Comparison of ENCODE assay signal across 9 cellular contexts in genomic region chr5:132429451-132430440, GRCh38.
DNase-seq lines count a peak whose midpoint lies in the region; ATAC-seq and TF ChIP-seq lines count a peak whose summit lies in the region.
"Had no signal": no experiment of that assay in that cellular context is flagged by ENCODE, and none has a peak within 500 bp of the region (broad histone marks: within the 10 kb centered on the region; RNA-seq: fewer than 3 reads in every experiment).

No MANE protein-coding gene starts in this region.

- in situ Hi-C loops in transverse colon (cut with MboI; ENCODE audit: low pct_ligation_motif_present in 1 of 4, low pct_unique_long_range_greater_than_20kb in 1 of 4, low sequenced_read_pairs in 3 of 4) = loop anchor here in 1 of 4 donors (10.0 kb wide), 1 partner anchor 45 kb away; no protein-coding TSS in a partner anchor

- H3K36me3 Mint-ChIP-seq in activated T-cell treated with anti-CD3 and anti-CD28 coated beads, Interleukin-2, amount 50 U/mL, for 24 hours (ENCODE audit: low read depth) = peaks cover 52% of the 10 kb centered on the region
- peaks cover 26% of the 10 kb centered on the region for H3K36me3 Mint-ChIP-seq in activated T-cell treated with anti-CD3 and anti-CD28 coated beads, Interleukin-2, amount 50 U/mL, for 4 hours (ENCODE audit: insufficient read depth)
- peaks cover 20% of the 10 kb centered on the region for H3K36me3 Mint-ChIP-seq in activated B cell treated with CpG ODN at 0.5 μM for 24 hours (ENCODE audit: low read depth)
- peaks cover 54% of the 10 kb centered on the region for H3K36me3 Mint-ChIP-seq in activated T-helper 2 cell treated with anti-CD3 and anti-CD28 coated beads, Interferon-gamma antibody, Interleukin-2, Interleukin-4, amounts not matched to agents 10 μg/mL and 5 μg/mL and 100 μg/mL, durations not matched to agents 14 hours and 24 hours and 36 hours (ENCODE audit: low read depth)

- no peaks in the 10 kb centered on the region for H3K27me3 ChIP-seq in left lung
- no peaks in the 10 kb centered on the region for H3K27me3 ChIP-seq in transverse colon

- no peak for TF ChIP-seq POLR2A in transverse colon (IDR thresholded peaks at IDR 0.05)

- WGBS in transverse colon (ENCODE audit: low coverage in 1 of 2), 2 donors = 56 to 66% methylated on average over 4 to 6 of the region's 6 CpGs

- no peak for TF ChIP-seq EP300 in transverse colon (IDR thresholded peaks at IDR 0.05; ENCODE audit: low read depth)

- no peak for TF ChIP-seq CTCF in activated B cell treated with CpG ODN at 0.5 μM for 24 hours (IDR thresholded peaks at IDR 0.05)
- TF ChIP-seq CTCF in left lung (IDR thresholded peaks at IDR 0.05) = no peak
- TF ChIP-seq CTCF in transverse colon (IDR thresholded peaks at IDR 0.05) = no peak

- POLR2A ChIA-PET in activated B cell treated with CpG ODN at 0.5 μM for 24 hours (lab: Charles Lee) = interaction anchor here (0.6 to 11.6 kb wide), 6 partner anchors 9 to 72 kb away, joined by 3 to 461 read pairs (median 78); partner anchors contain the start of gene IRF1

- no peaks in the 10 kb centered on the region for H3K9me3 Mint-ChIP-seq in activated T-cell treated with anti-CD3 and anti-CD28 coated beads, Interleukin-2, amount 50 U/mL, for 24 hours
- H3K9me3 Mint-ChIP-seq in activated T-cell treated with anti-CD3 and anti-CD28 coated beads, Interleukin-2, amount 50 U/mL, for 4 hours = no peaks in the 10 kb centered on the region
- H3K9me3 Mint-ChIP-seq in activated B cell treated with CpG ODN at 0.5 μM for 24 hours = no peaks in the 10 kb centered on the region
- no peaks in the 10 kb centered on the region for H3K9me3 Mint-ChIP-seq in activated T-helper 2 cell treated with anti-CD3 and anti-CD28 coated beads, Interferon-gamma antibody, Interleukin-2, Interleukin-4, amounts not matched to agents 10 μg/mL and 5 μg/mL and 100 μg/mL, durations not matched to agents 14 hours and 24 hours and 36 hours

- H3K9me3 ChIP-seq in left lung = no peaks in the 10 kb centered on the region
- no peaks in the 10 kb centered on the region for H3K9me3 ChIP-seq in transverse colon

- H3K4me1 ChIP-seq in left lung (peaks cover 43 to 95% of the 10 kb centered on the region in 2 donors), transverse colon (peaks cover 71 to 98% (median 85%) of the 10 kb centered on the region in 4 donors)

- CTCF ChIA-PET in activated B cell treated with CpG ODN at 0.5 μM for 24 hours (lab: Charles Lee) = interaction anchor here (1.1 to 2.2 kb wide), 3 partner anchors 18 to 97 kb away, joined by 3 to 6 read pairs (median 5); partner anchors contain the start of gene IRF1

- peak; percentile 22 for DNase-seq in activated T-cell treated with anti-CD3 and anti-CD28 coated beads, Interleukin-2, amount 50 U/mL, for 24 hours
- no peak for DNase-seq in activated T-cell treated with anti-CD3 and anti-CD28 coated beads, Interleukin-2, amount 50 U/mL, for 4 hours
- DNase-seq in activated B cell treated with CpG ODN at 0.5 μM for 24 hours (no peak), left lung (no peak), transverse colon (no peak), NAMALWA (ENCODE audit: low spot score) (no peak)
- DNase-seq in activated T-helper 2 cell treated with anti-CD3 and anti-CD28 coated beads, Interferon-gamma antibody, Interleukin-2, Interleukin-4, amounts not matched to agents 10 μg/mL and 5 μg/mL and 100 μg/mL, durations not matched to agents 14 hours and 24 hours and 36 hours (ENCODE audit: low spot score) = no peak
- DNase-seq: NCI-H2081 treated with DMSO at 0.1 percent for 48 hours had no signal

- H3K4me3 Mint-ChIP-seq in activated T-cell treated with anti-CD3 and anti-CD28 coated beads, Interleukin-2, amount 50 U/mL, for 24 hours = no peak overlapping the region
- no peak overlapping the region for H3K4me3 Mint-ChIP-seq in activated T-cell treated with anti-CD3 and anti-CD28 coated beads, Interleukin-2, amount 50 U/mL, for 4 hours
- H3K4me3 Mint-ChIP-seq in activated B cell treated with CpG ODN at 0.5 μM for 24 hours = peak overlapping the region; percentile 9
- H3K4me3 Mint-ChIP-seq in activated T-helper 2 cell treated with anti-CD3 and anti-CD28 coated beads, Interferon-gamma antibody, Interleukin-2, Interleukin-4, amounts not matched to agents 10 μg/mL and 5 μg/mL and 100 μg/mL, durations not matched to agents 14 hours and 24 hours and 36 hours (ENCODE audit: low read depth) = no peak overlapping the region

- H3K27ac ChIP-seq in left lung (peak overlapping the region; percentile 89 to 96), transverse colon (peak overlapping the region; percentile 96 to 99 (median 99))

- no peaks in the 10 kb centered on the region for H3K27me3 Mint-ChIP-seq in activated T-cell treated with anti-CD3 and anti-CD28 coated beads, Interleukin-2, amount 50 U/mL, for 24 hours
- H3K27me3 Mint-ChIP-seq in activated T-cell treated with anti-CD3 and anti-CD28 coated beads, Interleukin-2, amount 50 U/mL, for 4 hours (ENCODE audit: low read depth) = no peaks in the 10 kb centered on the region
- H3K27me3 Mint-ChIP-seq in activated B cell treated with CpG ODN at 0.5 μM for 24 hours = no peaks in the 10 kb centered on the region
- H3K27me3 Mint-ChIP-seq in activated T-helper 2 cell treated with anti-CD3 and anti-CD28 coated beads, Interferon-gamma antibody, Interleukin-2, Interleukin-4, amounts not matched to agents 10 μg/mL and 5 μg/mL and 100 μg/mL, durations not matched to agents 14 hours and 24 hours and 36 hours (ENCODE audit: low read depth) = no peaks in the 10 kb centered on the region

- H3K4me3 ChIP-seq in left lung (no peak overlapping the region), transverse colon (no peak overlapping the region)

- ATAC-seq in activated T-cell treated with anti-CD3 and anti-CD28 coated beads, Interleukin-2, amount 50 U/mL, for 4 hours = no peak
- ATAC-seq in activated B cell treated with CpG ODN at 0.5 μM for 24 hours (ENCODE audit: low read depth) = no peak
- ATAC-seq in left lung = no peak
- ATAC-seq in GM21367 (IDR thresholded peaks at IDR 0.05; ENCODE audit: unreplicated experiment) = no peak

- H3K36me3 ChIP-seq in left lung = no peaks in the 10 kb centered on the region
- H3K36me3 ChIP-seq in transverse colon = no peaks in the 10 kb centered on the region

- intact Hi-C loops in activated B cell treated with CpG ODN at 0.5 μM for 24 hours (cut with micrococcal nuclease) (loop anchor here (10.0 kb wide), 1 partner anchor 1505 kb away; no protein-coding TSS in a partner anchor), left lung (cut with DNase I) (no loop called here), transverse colon (cut with DNase I; ENCODE audit: low total_unique reads) (no loop called here)
- intact Hi-C loops in activated T-helper 2 cell treated with anti-CD3 and anti-CD28 coated beads, Interferon-gamma antibody, Interleukin-2, Interleukin-4, amounts not matched to agents 10 μg/mL and 5 μg/mL and 100 μg/mL, durations not matched to agents 14 hours and 24 hours and 36 hours (cut with micrococcal nuclease) = loop anchor here (5.0 to 10.0 kb wide), 2 partner anchors 42 to 795 kb away; partner anchors contain the start of gene RAPGEF6

- H3K4me1 Mint-ChIP-seq in activated T-cell treated with anti-CD3 and anti-CD28 coated beads, Interleukin-2, amount 50 U/mL, for 24 hours (ENCODE audit: low read depth) = peaks cover 94% of the 10 kb centered on the region
- peaks cover 93% of the 10 kb centered on the region for H3K4me1 Mint-ChIP-seq in activated T-cell treated with anti-CD3 and anti-CD28 coated beads, Interleukin-2, amount 50 U/mL, for 4 hours (ENCODE audit: low read depth)
- peaks cover 88% of the 10 kb centered on the region for H3K4me1 Mint-ChIP-seq in activated B cell treated with CpG ODN at 0.5 μM for 24 hours
- H3K4me1 Mint-ChIP-seq in activated T-helper 2 cell treated with anti-CD3 and anti-CD28 coated beads, Interferon-gamma antibody, Interleukin-2, Interleukin-4, amounts not matched to agents 10 μg/mL and 5 μg/mL and 100 μg/mL, durations not matched to agents 14 hours and 24 hours and 36 hours (ENCODE audit: low read depth) = peaks cover 89% of the 10 kb centered on the region

- peak overlapping the region; percentile 99 for H3K27ac Mint-ChIP-seq in activated T-cell treated with anti-CD3 and anti-CD28 coated beads, Interleukin-2, amount 50 U/mL, for 24 hours
- H3K27ac Mint-ChIP-seq in activated B cell treated with CpG ODN at 0.5 μM for 24 hours = peak overlapping the region; percentile 91
- H3K27ac Mint-ChIP-seq in activated T-helper 2 cell treated with anti-CD3 and anti-CD28 coated beads, Interferon-gamma antibody, Interleukin-2, Interleukin-4, amounts not matched to agents 10 μg/mL and 5 μg/mL and 100 μg/mL, durations not matched to agents 14 hours and 24 hours and 36 hours = no peak overlapping the region

Comparison
In these comparisons a context has a peak if more than half of its experiments do, and no peak if none do; other contexts are left out.
1. intact Hi-C loops: an anchor here in activated B cell treated with CpG ODN at 0.5 μM for 24 hours (10.0 kb wide) and activated T-helper 2 cell treated with anti-CD3 and anti-CD28 coated beads, Interferon-gamma antibody, Interleukin-2, Interleukin-4, amounts not matched to agents 10 μg/mL and 5 μg/mL and 100 μg/mL, durations not matched to agents 14 hours and 24 hours and 36 hours (5.0 to 10.0 kb wide); none called in left lung and transverse colon.